ENCODE assay signal across 8 cellular contexts in the genomic region with DNA sequence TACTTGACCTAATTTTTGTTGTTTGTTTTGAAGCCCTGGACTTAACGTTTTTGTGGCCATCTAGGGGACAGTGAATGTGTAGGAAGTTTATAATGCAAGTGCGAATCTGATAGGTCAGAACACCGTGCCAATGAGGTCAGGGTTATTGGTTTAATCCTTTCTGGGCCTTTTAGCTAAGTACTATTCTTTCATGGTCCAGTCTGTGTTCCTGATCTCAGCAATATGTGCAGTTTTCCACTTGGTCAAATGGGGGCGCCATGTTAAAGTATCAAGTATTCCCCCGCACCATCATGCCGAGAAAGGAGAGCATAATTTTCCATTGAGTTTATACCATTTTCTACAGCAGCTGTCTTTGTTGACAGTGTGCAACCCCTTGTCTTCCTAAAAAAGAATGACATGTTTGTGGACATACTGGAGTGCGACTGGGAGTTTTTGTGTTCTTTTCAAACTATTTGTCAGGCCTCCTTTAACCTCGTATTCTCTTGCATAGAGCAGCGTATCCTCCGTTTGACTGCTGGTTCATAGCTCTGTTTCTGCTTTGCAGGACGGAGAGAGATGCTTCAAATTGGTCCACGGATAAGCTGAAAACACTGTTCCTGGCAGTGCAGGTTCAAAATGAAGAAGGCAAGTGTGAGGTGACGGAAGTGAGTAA.
DNase-seq lines count a peak whose midpoint lies in the region; ATAC-seq lines count a peak whose summit lies in the region.

No MANE protein-coding gene starts in this region.

- H3K27me3 ChIP-seq in iPS-15b (ENCODE audit: control insufficient read depth, insufficient read depth, low read length), result no peaks in the 10 kb centered on the region

- H3K4me1 ChIP-seq in iPS-15b (ENCODE audit: control insufficient read depth, insufficient read depth, low read length), result peaks cover 6% of the 10 kb centered on the region

- H3K4me3 ChIP-seq in iPS-15b (ENCODE audit: low read depth, low read length) (peak overlapping the region; percentile 100), skeletal muscle cell (ENCODE audit: low read depth, low read length) (peak overlapping the region; percentile 99)

- no peak for ATAC-seq in GM19397 (IDR thresholded peaks at IDR 0.05; ENCODE audit: unreplicated experiment)
- no peak for ATAC-seq in GM21576 (IDR thresholded peaks at IDR 0.05; ENCODE audit: unreplicated experiment)

- peak; percentile 70 for DNase-seq in EH (ENCODE audit: low read depth)
- peak; percentile 37 for DNase-seq in LoVo (ENCODE audit: low spot score)
- DNase-seq in SW480 (ENCODE audit: low spot score), result peak; percentile 63
- peak in 50 of 58 donors; percentile 2 to 74 (median 24) for DNase-seq in anterior cingulate cortex (lab: John Stamatoyannopoulos, UW)
- peak; percentile 31 for DNase-seq in skeletal muscle cell (ENCODE audit: low read depth)

- peaks cover 25% of the 10 kb centered on the region for H3K36me3 ChIP-seq in iPS-15b (ENCODE audit: control insufficient read depth, insufficient read depth, low read length)

- H3K9ac ChIP-seq in iPS-15b (ENCODE audit: low read depth, low read length), result peak overlapping the region; percentile 27

- no peaks in the 10 kb centered on the region for H3K9me3 ChIP-seq in iPS-15b (ENCODE audit: control insufficient read depth, insufficient read depth, low read length)
